Comparison of ENCODE assay signal across 9 cellular contexts in genomic region chr14:20415723-20416622, GRCh38. TPM values are rescaled to one million over a fixed set of nuclear protein-coding genes. Genes with fewer than 3 reads are reported as not detected.
A peak's percentile ranks its signal among the peaks of the same experiment; 100 is the strongest.
DNase-seq lines count a peak whose midpoint lies in the region; ATAC-seq and TF ChIP-seq lines count a peak whose summit lies in the region.
"Had no signal": no experiment of that assay in that cellular context is flagged by ENCODE, and none has a peak within 500 bp of the region (broad histone marks: within the 10 kb centered on the region; RNA-seq: fewer than 3 reads in every experiment).

No MANE protein-coding gene starts in this region.

- H3K36me3 Mint-ChIP-seq in IgD-negative memory B cell, result peaks cover 3% of the 10 kb centered on the region

- peaks cover 19 to 32% (median 23%) of the 10 kb centered on the region in 3 donors for H3K4me1 Mint-ChIP-seq in IgD-negative memory B cell

- H3K4me2 ChIP-seq in PC-3 (ENCODE audit: low read length), result no peak overlapping the region

- peak overlapping the region; percentile 1 to 82 (median 68) for H3K27ac Mint-ChIP-seq in IgD-negative memory B cell

- H2AFZ ChIP-seq in PC-3 (ENCODE audit: low read length), result peak overlapping the region; percentile 10; the same call in 1 of the 2 replicates

- TF ChIP-seq CTCF in PC-3 (conservative IDR thresholded peaks at IDR 0.05; ENCODE audit: low read depth, low read length), result peak; percentile 81

- no peaks in the 10 kb centered on the region for H3K9me2 ChIP-seq in PC-3 (replicated peaks; ENCODE audit: low read length)

- H3K9me3 ChIP-seq in PC-3 (ENCODE audit: low read length), result no peaks in the 10 kb centered on the region
- H3K9me3 ChIP-seq: SJSA1 had no signal

- H3K36me3 ChIP-seq in PC-3 (ENCODE audit: low read depth, low read length), result no peaks in the 10 kb centered on the region
- H3K36me3 ChIP-seq: SJSA1 had no signal

- no peak overlapping the region for H3K9ac ChIP-seq in PC-3 (ENCODE audit: low read length)

- no TSS peak for BruUV-seq in PC-3 (replicated peaks; lab: Mats Ljungman, UMichigan)

- H3K27ac ChIP-seq in PC-3 (ENCODE audit: low read length) (0 out of 2 replicates have a peak overlapping the region, but pooled peaks have one; percentile 87), layer of hippocampus (ENCODE audit: low read depth, low read length) (peak overlapping the region; percentile 14)
- H3K27ac ChIP-seq: SJSA1 had no signal

- no peak overlapping the region for H3K4me3 ChIP-seq in PC-3 (ENCODE audit: low read length)
- H3K4me3 ChIP-seq: SJSA1 had no signal

- CTCF ChIA-PET in PC-3 (lab: Charles Lee), result interaction anchor here (0.6 to 1.2 kb wide), 5 partner anchors 38 to 73 kb away, joined by 3 to 22 read pairs (median 7); partner anchors contain the start of genes APEX1, OSGEP, PARP2 and PIP4P1

- peaks cover 3% of the 10 kb centered on the region for H3F3A ChIP-seq in PC-3 (ENCODE audit: low read length, unreplicated experiment)

- ATAC-seq in GM18511 (IDR thresholded peaks at IDR 0.05; ENCODE audit: unreplicated experiment) (peak; percentile 57), PC-3 (no peak), HG02981 (IDR thresholded peaks at IDR 0.05; ENCODE audit: unreplicated experiment) (no peak)

- no peaks in the 10 kb centered on the region for H4K20me1 ChIP-seq in PC-3 (ENCODE audit: low read length)

- intact Hi-C loops in PC-3 (cut with micrococcal nuclease), result loop anchor here (1.0 kb wide), 1 partner anchor 190 kb away; no protein-coding TSS in a partner anchor

- H3K9me3 Mint-ChIP-seq in IgD-negative memory B cell, result no peaks in the 10 kb centered on the region

- H3K27me3 ChIP-seq in PC-3 (ENCODE audit: low read length) (no peaks in the 10 kb centered on the region), layer of hippocampus (ENCODE audit: control insufficient read depth, insufficient read depth, low read length) (no peaks in the 10 kb centered on the region)
- H3K27me3 ChIP-seq: SJSA1 had no signal

- H3K79me2 ChIP-seq in PC-3 (ENCODE audit: low read length), result peaks cover 8% of the 10 kb centered on the region; the same call in 1 of the 2 replicates

- DNase-seq in CD1c-positive myeloid dendritic cell (ENCODE audit: extremely low spot score), result peak; percentile 81
- peak; percentile 74 for DNase-seq in PC-3
- DNase-seq in astrocyte of the hippocampus (ENCODE audit: low read depth, low spot score), result peak; percentile 64
- peak; percentile 83 for DNase-seq in superior temporal gyrus (ENCODE audit: extremely low spot score)

- H3K27me3 Mint-ChIP-seq in IgD-negative memory B cell, result no peaks in the 10 kb centered on the region

- peaks cover 38% of the 10 kb centered on the region for H3K4me1 ChIP-seq in PC-3 (ENCODE audit: insufficient read depth, low read length)

- POLR2A ChIA-PET in PC-3 (lab: Charles Lee; ENCODE audit: unreplicated experiment), result interaction anchor here (0.6 to 1.0 kb wide), 3 partner anchors 39 to 73 kb away, joined by 3 to 6 read pairs (median 3); partner anchors contain the start of genes APEX1, OSGEP and PARP2

- peak overlapping the region in 3 of 4 donors; percentile 13 to 31 (median 28) for H3K4me3 Mint-ChIP-seq in IgD-negative memory B cell

RNA-seq across cellular contexts. Expression of gene TEP1, which starts 2.7 kb away (rescaled TPM):
- 17.8 TPM for polyA plus RNA-seq in IgD-negative memory B cell
- total RNA-seq in PC-3 (2014; rRNA removed), result 8.9 and 11.7 TPM in 2 replicates

RNA-seq across cellular contexts. Expression of gene KLHL33, which starts 20.0 kb away (rescaled TPM):
- polyA plus RNA-seq in IgD-negative memory B cell, result 0.10 TPM
- 0.17 TPM in 1 of 2 replicates, not detected in the other for total RNA-seq in PC-3 (2014; rRNA removed)
- total RNA-seq: SJSA1 had no signal

RNA-seq across cellular contexts. Expression of gene OSGEP, which starts 38.6 kb away (rescaled TPM):
- polyA plus RNA-seq in IgD-negative memory B cell, result 50.8 TPM
- 57.7 and 64.1 TPM in 2 replicates for total RNA-seq in PC-3 (2014; rRNA removed)

RNA-seq across cellular contexts. Expression of gene APEX1, which starts 39.1 kb away (rescaled TPM):
- 143 TPM for polyA plus RNA-seq in IgD-negative memory B cell
- 147 and 189 TPM in 2 replicates for total RNA-seq in PC-3 (2014; rRNA removed)

RNA-seq across cellular contexts. Expression of gene PIP4P1, which starts 45.3 kb away (rescaled TPM):
- 63.7 TPM for polyA plus RNA-seq in IgD-negative memory B cell
- total RNA-seq in PC-3 (2014; rRNA removed), result 32.9 and 35.2 TPM in 2 replicates
